Comparison of ENCODE assay signal across 9 cellular contexts in the genomic region with DNA sequence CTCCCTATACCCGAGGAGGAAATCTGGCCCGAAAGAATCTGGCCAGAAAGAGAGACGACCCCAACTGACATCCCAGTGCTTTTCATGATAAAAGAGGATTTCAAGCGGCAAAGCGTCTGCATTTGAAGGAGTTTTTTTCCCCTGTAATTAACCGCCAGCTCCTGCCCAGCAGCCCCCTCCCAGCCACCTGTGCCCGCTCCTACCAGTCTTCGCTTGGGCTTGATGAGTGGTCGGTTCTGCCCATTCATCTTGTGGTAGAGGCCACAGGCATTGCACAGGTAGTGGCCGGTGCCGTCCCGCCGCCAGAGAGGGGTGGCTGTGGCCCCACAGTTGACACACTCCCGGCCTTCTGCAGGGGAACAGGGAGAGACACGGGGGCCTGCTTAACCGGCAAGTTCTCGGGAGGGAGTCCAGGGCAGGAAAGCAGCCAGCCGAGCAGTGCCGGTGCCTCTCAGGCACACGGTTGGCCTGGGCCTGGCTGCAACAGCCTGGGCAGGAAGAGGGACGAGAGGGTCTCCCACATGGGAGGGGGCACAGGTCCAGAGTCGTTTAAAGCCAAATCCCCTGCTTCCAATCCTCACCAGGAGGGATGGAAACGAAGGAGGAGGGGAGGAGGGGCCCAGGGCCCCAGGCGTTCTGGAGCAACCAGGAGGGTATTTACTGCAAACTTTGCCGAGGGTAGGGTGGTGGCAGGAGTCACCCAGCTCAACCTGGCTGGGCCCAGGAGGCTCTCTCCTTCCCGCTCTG. TPM values are rescaled to one million over a fixed set of nuclear protein-coding genes. Genes with fewer than 3 reads are reported as not detected.
DNase-seq lines count a peak whose midpoint lies in the region; ATAC-seq and TF ChIP-seq lines count a peak whose summit lies in the region.
"Had no signal": no experiment of that assay in that cellular context is flagged by ENCODE, and none has a peak within 500 bp of the region (broad histone marks: within the 10 kb centered on the region; RNA-seq: fewer than 3 reads in every experiment).

No MANE protein-coding gene starts in this region.

- peak overlapping the region; percentile 77 for H3K4me3 ChIP-seq in BE2C (ENCODE audit: low read depth, low read length)
- no peak overlapping the region for H3K4me3 ChIP-seq in IMR-90 (ENCODE audit: insufficient read depth, low read depth, low read length)
- H3K4me3 ChIP-seq in esophagus muscularis mucosa = peak overlapping the region; percentile 17 to 63 (median 52)

- no peak for ATAC-seq in IMR-90 (ENCODE audit: low read depth)
- ATAC-seq in GM18868 (IDR thresholded peaks at IDR 0.05; ENCODE audit: unreplicated experiment) = no peak
- no peak for ATAC-seq in HG02798 (IDR thresholded peaks at IDR 0.05; ENCODE audit: poor library complexity, unreplicated experiment)

- no peak overlapping the region; the same call in 1 of the 2 replicates for H2BK20ac ChIP-seq in IMR-90 (ENCODE audit: low read depth, low read length)

- H3K4me1 ChIP-seq in BE2C = peaks cover 13% of the 10 kb centered on the region
- H3K4me1 ChIP-seq in IMR-90 (ENCODE audit: control insufficient read depth, insufficient read depth, low read length) = peaks cover 27% of the 10 kb centered on the region
- H3K4me1 ChIP-seq in esophagus muscularis mucosa = peaks cover 52 to 70% (median 67%) of the 10 kb centered on the region in 4 donors

- peak overlapping the region; percentile 84 for H2AFZ ChIP-seq in IMR-90 (replicated peaks; ENCODE audit: low read length, poor library complexity)

- peak overlapping the region; percentile 41 for H3K23ac ChIP-seq in IMR-90 (ENCODE audit: low read depth, low read length)

- no peak for TF ChIP-seq CTCF in BE2C (IDR thresholded peaks at IDR 0.05; ENCODE audit: low read depth, low read length)
- TF ChIP-seq CTCF in IMR-90 (conservative IDR thresholded peaks at IDR 0.05; ENCODE audit: low read depth, low read length) = no peak
- no peak for TF ChIP-seq CTCF in esophagus muscularis mucosa (IDR thresholded peaks at IDR 0.05)
- TF ChIP-seq CTCF in osteocyte (IDR thresholded peaks at IDR 0.05) = no peak

- H3K27ac ChIP-seq in IMR-90 (ENCODE audit: insufficient read depth, low read length) (peak overlapping the region; percentile 83), esophagus muscularis mucosa (replicated peaks in 1 of 4) (peak overlapping the region; percentile 46 to 63 (median 54))

- no peaks in the 10 kb centered on the region for H3K9me3 ChIP-seq in BE2C
- no peaks in the 10 kb centered on the region for H3K9me3 ChIP-seq in IMR-90 (ENCODE audit: control insufficient read depth, insufficient read depth, low read length)
- no peaks in the 10 kb centered on the region for H3K9me3 ChIP-seq in esophagus muscularis mucosa

- in situ Hi-C loops in IMR-90 (cut with MboI; ENCODE audit: low sequenced_read_pairs) = loop anchor here (10.0 kb wide), 1 partner anchor 389 kb away; no protein-coding TSS in a partner anchor

- peak overlapping the region; percentile 23; the same call in 2 of the 3 replicates for H2BK15ac ChIP-seq in IMR-90 (ENCODE audit: low read depth, low read length)

- H3K27me3 Mint-ChIP-seq in osteocyte (ENCODE audit: unreplicated experiment) = peaks cover 19% of the 10 kb centered on the region

- H2AK9ac ChIP-seq in IMR-90 (replicated peaks; ENCODE audit: low read depth, low read length, poor library complexity) = peak overlapping the region; percentile 96

- no peak for TF ChIP-seq EP300 in esophagus muscularis mucosa (IDR thresholded peaks at IDR 0.05)

- intact Hi-C loops in IMR-90 (cut with micrococcal nuclease) (loop anchor here (5.0 kb wide), 1 partner anchor 407 kb away; no protein-coding TSS in a partner anchor), esophagus muscularis mucosa (cut with DNase I) (no loop called here)

- H3K27me3 ChIP-seq in BE2C = no peaks in the 10 kb centered on the region
- no peaks in the 10 kb centered on the region for H3K27me3 ChIP-seq in IMR-90 (ENCODE audit: control insufficient read depth, insufficient read depth, low read length)
- H3K27me3 ChIP-seq in esophagus muscularis mucosa = peaks cover 13 to 100% (median 81%) of the 10 kb centered on the region in 4 donors

- peak overlapping the region; percentile 62; the same call in 1 of the 2 replicates for H3K14ac ChIP-seq in IMR-90 (replicated peaks; ENCODE audit: low read depth, low read length)

- H3K9ac ChIP-seq in IMR-90 (ENCODE audit: low read depth, low read length) = peak overlapping the region; percentile 64

- H2AK5ac ChIP-seq in IMR-90 (ENCODE audit: low read depth, low read length) = peak overlapping the region; percentile 43

- peaks cover 7% of the 10 kb centered on the region; the same call in 1 of the 2 replicates for H4K20me1 ChIP-seq in IMR-90 (ENCODE audit: insufficient read depth, low read length)

- H3K4me2 ChIP-seq in IMR-90 (ENCODE audit: low read depth, low read length) = peak overlapping the region; percentile 67

- H3K4me1 Mint-ChIP-seq in osteocyte (ENCODE audit: unreplicated experiment) = peaks cover 35% of the 10 kb centered on the region

- H2BK120ac ChIP-seq in IMR-90 (ENCODE audit: low read depth, low read length) = peak overlapping the region; percentile 58

- no peak for TF ChIP-seq RAD21 in IMR-90 (IDR thresholded peaks at IDR 0.05; ENCODE audit: low read length)

- peak overlapping the region; percentile 52 for H3K18ac ChIP-seq in IMR-90 (ENCODE audit: low read depth, low read length)

- peaks cover 100% of the 10 kb centered on the region for H3K36me3 ChIP-seq in BE2C
- H3K36me3 ChIP-seq in IMR-90 (ENCODE audit: control insufficient read depth, insufficient read depth, low read length) = peaks cover 21% of the 10 kb centered on the region
- H3K36me3 ChIP-seq in esophagus muscularis mucosa = peaks cover 0 to 22% (median 0%) of the 10 kb centered on the region in 4 donors

- H3K27ac Mint-ChIP-seq in osteocyte (ENCODE audit: unreplicated experiment) = no peak overlapping the region

- peak overlapping the region; percentile 62 for H4K5ac ChIP-seq in IMR-90 (ENCODE audit: low read depth, low read length)

- H3K4ac ChIP-seq in IMR-90 (ENCODE audit: low read depth, low read length) = peak overlapping the region; percentile 87

- peak overlapping the region; percentile 76 to 81; a peak in 3 of 4 replicates for H4K8ac ChIP-seq in IMR-90 (ENCODE audit: low read depth in 2 of 2, low read length in 2 of 2)

- no peak for DNase-seq in BE2C
- no peak for DNase-seq in IMR-90
- no peak for DNase-seq in esophagus muscularis mucosa (ENCODE audit: extremely low spot score)
- DNase-seq in osteocyte (ENCODE audit: extremely low spot score, unreplicated experiment) = no peak
- no peak for DNase-seq in SIG-M5 (lab: John Stamatoyannopoulos, UW)
- DNase-seq in effector CD4-positive, alpha-beta T cell = no peak

- BruUV-seq in IMR-90 (replicated peaks; lab: Mats Ljungman, UMichigan) = no TSS peak

- H3K9me3 Mint-ChIP-seq in osteocyte (ENCODE audit: unreplicated experiment) = no peaks in the 10 kb centered on the region

- peaks cover 3% of the 10 kb centered on the region; the same call in 1 of the 2 replicates for H3K9me1 ChIP-seq in IMR-90 (ENCODE audit: insufficient read depth, low read length)

- dilution Hi-C loops in IMR-90 (cut with HindIII; ENCODE audit: low sequenced_read_pairs, unreplicated experiment) = no loop called here

- 21% methylated on average over 8 of the region's 26 CpGs; no CpG with 5 or more reads in 1 of the 2 experiments for WGBS in IMR-90 (ENCODE audit: extremely low coverage in 2 of 2, insufficient read length in 1 of 2), 2 experiments
- 20% methylated on average over 16 of the region's 26 CpGs for WGBS in esophagus muscularis mucosa

- H3K56ac ChIP-seq in IMR-90 (ENCODE audit: extremely low read depth, insufficient read depth, low read length) = peak overlapping the region; percentile 74; the same call in 1 of the 2 replicates

- H3K4me3 Mint-ChIP-seq in osteocyte (ENCODE audit: unreplicated experiment) = peak overlapping the region; percentile 65

- peak overlapping the region; percentile 75 for H4K91ac ChIP-seq in IMR-90 (ENCODE audit: insufficient read depth, low read depth, low read length)

- H3K36me3 Mint-ChIP-seq in osteocyte (ENCODE audit: unreplicated experiment) = no peaks in the 10 kb centered on the region

- H3K79me1 ChIP-seq in IMR-90 (ENCODE audit: low read depth in 1 of 2, low read length in 2 of 2) = peaks cover 0 to 35% of the 10 kb centered on the region in 2 experiments

- no peak for TF ChIP-seq POLR2A in IMR-90 (IDR thresholded peaks at IDR 0.05; ENCODE audit: low read depth, low read length)
- TF ChIP-seq POLR2A in esophagus muscularis mucosa (IDR thresholded peaks at IDR 0.05; ENCODE audit: low read depth) = no peak

- H2BK5ac ChIP-seq in IMR-90 (ENCODE audit: low read depth, low read length, poor library complexity, severe bottlenecking) = peak overlapping the region; percentile 82

- POLR2A ChIA-PET in IMR-90 (lab: Charles Lee; ENCODE audit: unreplicated experiment) = no interaction called here

- CTCF ChIA-PET in IMR-90 (lab: Yijun Ruan, JAX) = interaction anchor here (1.1 to 1.5 kb wide), 3 partner anchors 14 to 100 kb away, joined by 3 to 4 read pairs (median 4); no protein-coding TSS in a partner anchor

TF ChIP-seq in IMR-90, 13 proteins besides CTCF, POLR2A, EP300 and RAD21 (continues in another document):
- TF ChIP-seq, protein P1, sequence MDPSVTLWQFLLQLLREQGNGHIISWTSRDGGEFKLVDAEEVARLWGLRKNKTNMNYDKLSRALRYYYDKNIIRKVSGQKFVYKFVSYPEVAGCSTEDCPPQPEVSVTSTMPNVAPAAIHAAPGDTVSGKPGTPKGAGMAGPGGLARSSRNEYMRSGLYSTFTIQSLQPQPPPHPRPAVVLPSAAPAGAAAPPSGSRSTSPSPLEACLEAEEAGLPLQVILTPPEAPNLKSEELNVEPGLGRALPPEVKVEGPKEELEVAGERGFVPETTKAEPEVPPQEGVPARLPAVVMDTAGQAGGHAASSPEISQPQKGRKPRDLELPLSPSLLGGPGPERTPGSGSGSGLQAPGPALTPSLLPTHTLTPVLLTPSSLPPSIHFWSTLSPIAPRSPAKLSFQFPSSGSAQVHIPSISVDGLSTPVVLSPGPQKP (IDR thresholded peaks at IDR 0.05; ENCODE audit: borderline replicate concordance, low read depth, low read length) = no peak
- TF ChIP-seq CEBPB (IDR thresholded peaks at IDR 0.05; ENCODE audit: low read depth, low read length) (no peak), MAFK (IDR thresholded peaks at IDR 0.05; ENCODE audit: low read depth, low read length) (no peak), CHD1 (IDR thresholded peaks at IDR 0.05; ENCODE audit: low read depth, low read length) (no peak)

RNA-seq across cellular contexts. Expression of a gene that starts 9.2 kb away (rescaled TPM):
- 791 TPM for polyA plus RNA-seq in BE2C (2012; ENCODE audit: insufficient read depth, insufficient read length, low read depth)
- total RNA-seq in IMR-90 (2012; rRNA removed) (2.2 and 2.8 TPM in 2 replicates), esophagus muscularis mucosa (10 to 100 TPM in 3 of 4 donors, 1 to 10 TPM in 1; 10.0 to 16.9 (median 13.4) TPM), osteocyte (0.67 and 0.91 TPM in 2 replicates)
- polyA plus RNA-seq in IMR-90 (2012; rRNA removed) = 13.5 and 15.0 TPM in 2 replicates
- 10.9 and 15.4 TPM in 2 replicates for polyA plus RNA-seq in IMR-90 (2012; cell fraction: cytosol; rRNA removed)
- 12.3 and 24.3 TPM in 2 replicates for polyA plus RNA-seq in IMR-90 (2012; cell fraction: nucleus; rRNA removed; ENCODE audit: low replicate concordance)

RNA-seq across cellular contexts. Expression of a gene that starts 17.1 kb away (rescaled TPM):
- polyA plus RNA-seq in BE2C (2012; ENCODE audit: insufficient read depth, insufficient read length, low read depth) = 0.12 TPM
- not detected in 2 replicates for total RNA-seq in IMR-90 (2012; rRNA removed)
- not detected in 2 replicates for polyA plus RNA-seq in IMR-90 (2012; rRNA removed)
- polyA plus RNA-seq in IMR-90 (2012; cell fraction: cytosol; rRNA removed) = not detected in 2 replicates
- polyA plus RNA-seq in IMR-90 (2012; cell fraction: nucleus; rRNA removed; ENCODE audit: low replicate concordance) = not detected in 2 replicates
- total RNA-seq in esophagus muscularis mucosa = not detected
- total RNA-seq in osteocyte = not detected in 2 replicates
- polyA plus RNA-seq: thymus had no signal
